2 cellular contexts compared by ENCODE assay signal in genomic region chr16:85917012-85917411, GRCh38.
TF ChIP-seq lines count a peak whose summit lies in the region.

No MANE protein-coding gene starts in this region.

TF ChIP-seq in HEK293, 187 proteins besides CTCF, POLR2A, EP300 and RAD21:
- TF ChIP-seq INSM2 (tag by site-specific recombination; IDR thresholded peaks at IDR 0.05) (no peak), ZNF670 (tag by site-specific recombination; IDR thresholded peaks at IDR 0.05; ENCODE audit: low read depth) (no peak), ZSCAN23 (tag by site-specific recombination; IDR thresholded peaks at IDR 0.05) (no peak)
- TF ChIP-seq, protein P1, sequence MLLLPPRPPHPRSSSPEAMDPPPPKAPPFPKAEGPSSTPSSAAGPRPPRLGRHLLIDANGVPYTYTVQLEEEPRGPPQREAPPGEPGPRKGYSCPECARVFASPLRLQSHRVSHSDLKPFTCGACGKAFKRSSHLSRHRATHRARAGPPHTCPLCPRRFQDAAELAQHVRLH (tag by site-specific recombination; IDR thresholded peaks at IDR 0.05): 0 out of 2 replicates have a peak, but pooled peaks have one; percentile 37

TF ChIP-seq in K562, 482 proteins besides CTCF, POLR2A, EP300 and RAD21 (continued from another document):
- TF ChIP-seq TFE3 (CRISPR knock-in tag; IDR thresholded peaks at IDR 0.05): no peak
- TF ChIP-seq KAT7 (CRISPR knock-in tag; IDR thresholded peaks at IDR 0.05; ENCODE audit: borderline replicate concordance): no peak
- no peak for TF ChIP-seq ADNP (tag; IDR thresholded peaks at IDR 0.05)
- TF ChIP-seq ZNF76 (CRISPR knock-in tag; IDR thresholded peaks at IDR 0.05; ENCODE audit: borderline replicate concordance): no peak
- TF ChIP-seq KDM4B (IDR thresholded peaks at IDR 0.05; ENCODE audit: borderline replicate concordance in 2 of 2, low read depth in 1 of 2): no peak
- TF ChIP-seq TBL1XR1 (IDR thresholded peaks at IDR 0.05; ENCODE audit: low read length in 2 of 2): no peak
- peak; percentile 72; the same call in 1 of the 2 replicates for TF ChIP-seq CBX1 (IDR thresholded peaks at IDR 0.05; ENCODE audit: low read depth)
- TF ChIP-seq PCBP2 (IDR thresholded peaks at IDR 0.05; ENCODE audit: low read depth, low read length, poor library complexity, severe bottlenecking): no peak
